ENCODE assay signal across 6 cellular contexts in genomic region chr7:56957086-56957485, GRCh38.
A peak's percentile ranks its signal among the peaks of the same experiment; 100 is the strongest.
DNase-seq lines count a peak whose midpoint lies in the region; ATAC-seq and TF ChIP-seq lines count a peak whose summit lies in the region.
"Not testable (repeated sequence)": the region's sequence is repeated elsewhere in the genome, so short reads cannot be mapped to it uniquely, and the experiment has no call there.

No MANE protein-coding gene starts in this region.

- not testable (repeated sequence) for H3K36me3 ChIP-seq in lower lobe of right lung, spleen, upper lobe of right lung

- TF ChIP-seq CTCF in lower lobe of right lung (IDR thresholded peaks at IDR 0.05); spleen (IDR thresholded peaks at IDR 0.05 in 8 of 11, conservative IDR thresholded peaks at IDR 0.05 in 3 of 11); upper lobe of right lung (IDR thresholded peaks at IDR 0.05): not testable (repeated sequence)

- ATAC-seq in esophagus mucosa (peak; percentile 31), lower lobe of right lung (peak; percentile 12 to 47), sciatic nerve (peak; percentile 33), upper lobe of right lung (peak; percentile 45)
- peak; percentile 46 for ATAC-seq in stimulated activated memory B cell treated with anti-CD40 and anti-IgM and Interleukin-4, amounts not matched to agents 10 μg/mL and 1 μg/mL and 100 μg/mL, for 72 hours

- DNase-seq in lower lobe of right lung; sciatic nerve (ENCODE audit: low spot score); upper lobe of right lung: not testable (repeated sequence)
- DNase-seq in spleen = peak; percentile 51

- 57 to 90% (median 82%) methylated on average over 2 of the region's 4 CpGs for WGBS in spleen, 5 donors

- not testable (repeated sequence) for H3K27ac Mint-ChIP-seq in stimulated activated memory B cell treated with anti-CD40 and anti-IgM and Interleukin-4, amounts not matched to agents 10 μg/mL and 1 μg/mL and 100 μg/mL, for 72 hours

- H3K4me1 Mint-ChIP-seq in stimulated activated memory B cell treated with anti-CD40 and anti-IgM and Interleukin-4, amounts not matched to agents 10 μg/mL and 1 μg/mL and 100 μg/mL, for 72 hours = not testable (repeated sequence)

- not testable (repeated sequence) for H3K27me3 Mint-ChIP-seq in stimulated activated memory B cell treated with anti-CD40 and anti-IgM and Interleukin-4, amounts not matched to agents 10 μg/mL and 1 μg/mL and 100 μg/mL, for 72 hours

- H3K27me3 ChIP-seq in lower lobe of right lung (ENCODE audit: low read depth); spleen (replicated peaks in 1 of 7); upper lobe of right lung: not testable (repeated sequence)

- not testable (repeated sequence) for TF ChIP-seq POLR2A in spleen (IDR thresholded peaks at IDR 0.05)

- intact Hi-C loops in lower lobe of right lung (cut with DNase I); sciatic nerve (cut with DNase I); spleen (cut with DNase I; ENCODE audit: low total_unique reads); upper lobe of right lung (cut with DNase I): not testable (repeated sequence)

- not testable (repeated sequence) for H3K36me3 Mint-ChIP-seq in stimulated activated memory B cell treated with anti-CD40 and anti-IgM and Interleukin-4, amounts not matched to agents 10 μg/mL and 1 μg/mL and 100 μg/mL, for 72 hours

- H3K27ac ChIP-seq in lower lobe of right lung, spleen, upper lobe of right lung: not testable (repeated sequence)

- H3K4me1 ChIP-seq in lower lobe of right lung, spleen, upper lobe of right lung: not testable (repeated sequence)

- H3K4me3 Mint-ChIP-seq in stimulated activated memory B cell treated with anti-CD40 and anti-IgM and Interleukin-4, amounts not matched to agents 10 μg/mL and 1 μg/mL and 100 μg/mL, for 72 hours = not testable (repeated sequence)

- H3K4me3 ChIP-seq in lower lobe of right lung, spleen, upper lobe of right lung: not testable (repeated sequence)

- not testable (repeated sequence) for H3K9me3 ChIP-seq in lower lobe of right lung, spleen, upper lobe of right lung

- H3K9me3 Mint-ChIP-seq in stimulated activated memory B cell treated with anti-CD40 and anti-IgM and Interleukin-4, amounts not matched to agents 10 μg/mL and 1 μg/mL and 100 μg/mL, for 72 hours = not testable (repeated sequence)
